ENCODE assay signal across 15 cellular contexts in the genomic region with DNA sequence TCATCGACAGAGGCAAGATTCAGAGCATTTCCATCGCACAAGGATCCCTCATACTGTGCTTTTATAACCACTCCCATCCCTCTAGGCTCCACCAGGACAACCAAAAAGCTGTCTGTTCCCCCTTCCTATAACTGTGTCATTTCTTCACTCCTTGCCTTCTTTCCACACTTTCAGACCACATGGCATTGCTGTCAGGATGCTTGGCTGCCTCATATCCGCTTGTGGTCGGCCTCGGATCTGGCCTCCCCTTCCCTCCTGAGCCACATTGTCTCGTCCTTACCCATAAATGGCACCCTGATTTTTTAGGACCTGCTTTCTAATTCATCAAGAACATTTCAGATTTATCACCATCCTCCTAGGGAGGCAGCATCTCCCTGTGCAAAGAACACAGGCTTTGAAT.
DNase-seq lines count a peak whose midpoint lies in the region; ATAC-seq, FAIRE-seq and TF ChIP-seq lines count a peak whose summit lies in the region.
"Had no signal": no experiment of that assay in that cellular context is flagged by ENCODE, and none has a peak within 500 bp of the region (broad histone marks: within the 10 kb centered on the region; RNA-seq: fewer than 3 reads in every experiment).

No MANE protein-coding gene starts in this region.

- H3K9me3 ChIP-seq in T-helper 17 cell (ENCODE audit: control insufficient read depth, low read length, poor library complexity, severe bottlenecking), result no peaks in the 10 kb centered on the region

- no peaks in the 10 kb centered on the region for H3K27me3 Mint-ChIP-seq in T-helper 17 cell

- peaks cover 10% of the 10 kb centered on the region for H3K36me3 Mint-ChIP-seq in T-helper 17 cell (ENCODE audit: low read depth)
- H3K36me3 Mint-ChIP-seq: CD14-positive monocyte; CD8-positive, alpha-beta T cell had no signal

- peak overlapping the region; percentile 10 for H3K27ac Mint-ChIP-seq in T-helper 17 cell
- H3K27ac Mint-ChIP-seq: CD8-positive, alpha-beta T cell; GM23338 had no signal

- FAIRE-seq in urothelium cell line (lab: Jason Lieb, UNC), result peak; percentile 48
- FAIRE-seq: D721Med had no signal

- no peak for ATAC-seq in T-helper 17 cell
- ATAC-seq: CD8-positive, alpha-beta T cell; GM23338 had no signal

- TF ChIP-seq CTCF in NB4 (IDR thresholded peaks at IDR 0.05; ENCODE audit: low read depth, low read length), result no peak

- H3K4me3 ChIP-seq in NB4 (ENCODE audit: low read depth, low read length), result no peak overlapping the region
- H3K4me3 ChIP-seq: GM23338 had no signal

- H3K4me1 Mint-ChIP-seq in T-helper 17 cell, result peaks cover 26% of the 10 kb centered on the region

- peak; percentile 13 for DNase-seq in SKM-1 treated with dmso at 0.1 percent for 144 hours (lab: John Stamatoyannopoulos, UW; ENCODE audit: unreplicated experiment)
- no peak for DNase-seq in SKM-1 (lab: John Stamatoyannopoulos, UW; ENCODE audit: unreplicated experiment)
- DNase-seq in NB4 (ENCODE audit: low read depth), result peak; percentile 73
- DNase-seq in T-helper 17 cell, result no peak
- DNase-seq in urothelium cell line (ENCODE audit: low spot score), result no peak
- DNase-seq in DMS53 treated with DMSO at 0.1 percent for 48 hours (lab: John Stamatoyannopoulos, UW; ENCODE audit: unreplicated experiment), result no peak
- DNase-seq in hippocampal formation (lab: John Stamatoyannopoulos, UW), result no peak
- no peak for DNase-seq in stimulated activated naive CD4-positive, alpha-beta T cell (lab: John Stamatoyannopoulos, UW)
- DNase-seq: CD8-positive, alpha-beta T cell; COR-L47; DMS153; H7 had no signal

- TF ChIP-seq POLR2A in NB4 (IDR thresholded peaks at IDR 0.05; ENCODE audit: extremely low read depth, insufficient read length), result no peak

- no peak overlapping the region for H3K4me3 Mint-ChIP-seq in T-helper 17 cell
- H3K4me3 Mint-ChIP-seq: CD14-positive monocyte; CD8-positive, alpha-beta T cell; GM23338 had no signal

Comparison
In these comparisons a context has a peak if more than half of its experiments do, and no peak if none do; other contexts are left out.
1. DNase-seq: peak in SKM-1 treated with dmso at 0.1 percent for 144 hours (single experiment) and NB4 (single experiment); none in SKM-1 (single experiment), T-helper 17 cell (0 of 3), urothelium cell line (single experiment), DMS53 treated with DMSO at 0.1 percent for 48 hours (single experiment), hippocampal formation (0 of 2) and stimulated activated naive CD4-positive, alpha-beta T cell (0 of 6).